In the genomic region with DNA sequence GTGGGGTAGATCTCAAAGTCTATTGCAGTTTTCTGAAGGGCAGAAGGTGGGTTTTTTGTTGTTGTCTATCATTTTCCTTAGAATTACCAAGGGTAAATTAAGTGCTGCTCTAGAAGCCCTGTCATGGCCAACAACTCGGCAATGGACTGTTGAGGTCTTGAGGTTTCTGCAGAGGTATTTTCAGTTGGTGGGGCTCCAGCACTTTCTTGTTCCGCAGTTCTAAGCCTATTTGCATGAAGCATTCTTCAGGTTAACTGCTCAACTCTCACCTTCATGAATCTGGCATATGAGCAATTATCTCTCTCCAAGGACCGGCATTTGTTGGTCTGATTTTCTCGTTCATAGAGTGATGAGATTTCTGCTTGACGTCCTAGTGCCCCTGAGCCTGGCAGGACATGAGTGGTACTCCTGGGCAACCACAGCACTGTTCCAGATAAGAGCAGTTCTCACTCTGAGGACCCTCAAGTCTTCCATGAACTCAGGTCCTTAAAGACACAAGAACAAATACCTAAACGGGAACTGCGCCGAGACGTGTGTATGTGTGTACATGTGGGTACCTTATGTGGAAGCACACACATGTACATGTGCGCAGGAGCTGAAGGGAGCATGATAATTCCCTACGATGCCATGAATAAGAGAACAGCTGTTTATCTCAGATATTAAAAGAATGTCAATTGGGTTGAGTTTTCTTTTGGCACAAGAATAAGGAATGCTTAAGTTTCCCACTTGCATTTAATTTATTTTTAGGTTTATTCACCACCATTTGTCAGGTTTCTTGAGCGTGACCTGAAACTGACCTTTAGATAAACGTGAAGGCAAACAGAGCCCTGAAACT, we compare ENCODE assay signal across 9 cellular contexts.
DNase-seq lines count a peak whose midpoint lies in the region; ATAC-seq and TF ChIP-seq lines count a peak whose summit lies in the region.
"Had no signal": no experiment of that assay in that cellular context is flagged by ENCODE, and none has a peak within 500 bp of the region (broad histone marks: within the 10 kb centered on the region; RNA-seq: fewer than 3 reads in every experiment).

No MANE protein-coding gene starts in this region.

- no peak overlapping the region for H3K4me3 ChIP-seq in testis
- H3K4me3 ChIP-seq in Caco-2 (ENCODE audit: low read depth, low read length), result no peak overlapping the region

- TF ChIP-seq POLR2A in testis (IDR thresholded peaks at IDR 0.05), result no peak

- peak overlapping the region; percentile 72 to 96 (median 88) for H3K4me3 Mint-ChIP-seq in IgD-negative memory B cell
- no peak overlapping the region for H3K4me3 Mint-ChIP-seq in nephron progenitor cell
- H3K4me3 Mint-ChIP-seq in Caco-2 (ENCODE audit: unreplicated experiment), result no peak overlapping the region

- H3K9me3 ChIP-seq in testis (no peaks in the 10 kb centered on the region), Caco-2 (no peaks in the 10 kb centered on the region)

- H3K9me3 Mint-ChIP-seq in IgD-negative memory B cell, result no peaks in the 10 kb centered on the region
- no peaks in the 10 kb centered on the region for H3K9me3 Mint-ChIP-seq in nephron progenitor cell
- no peaks in the 10 kb centered on the region for H3K9me3 Mint-ChIP-seq in Caco-2 (ENCODE audit: unreplicated experiment)

- peak overlapping the region; percentile 76 to 94 (median 87) for H3K27ac Mint-ChIP-seq in IgD-negative memory B cell
- peak overlapping the region; percentile 95 for H3K27ac Mint-ChIP-seq in nephron progenitor cell
- no peak overlapping the region for H3K27ac Mint-ChIP-seq in Caco-2 (ENCODE audit: unreplicated experiment)

- ATAC-seq in GM18858 (IDR thresholded peaks at IDR 0.05; ENCODE audit: unreplicated experiment), result peak; percentile 54
- ATAC-seq in HG02571 (IDR thresholded peaks at IDR 0.05; ENCODE audit: unreplicated experiment), result peak; percentile 69

- no peaks in the 10 kb centered on the region for H3K36me3 Mint-ChIP-seq in IgD-negative memory B cell
- peaks cover 5% of the 10 kb centered on the region for H3K36me3 Mint-ChIP-seq in nephron progenitor cell (ENCODE audit: low read depth)
- H3K36me3 Mint-ChIP-seq in Caco-2 (ENCODE audit: insufficient read depth, unreplicated experiment), result no peaks in the 10 kb centered on the region

- no peaks in the 10 kb centered on the region for H3K27me3 ChIP-seq in testis
- no peaks in the 10 kb centered on the region for H3K27me3 ChIP-seq in Caco-2 (replicated peaks; ENCODE audit: control insufficient read depth, insufficient read depth, low read length)

- no TSS peak for BruUV-seq in Caco-2 (replicated peaks; lab: Mats Ljungman, UMichigan)

- no peaks in the 10 kb centered on the region for H3K36me3 ChIP-seq in testis (ENCODE audit: low read depth, missing control alignments)
- H3K36me3 ChIP-seq in Caco-2 (ENCODE audit: control insufficient read depth, insufficient read depth, low read length), result no peaks in the 10 kb centered on the region

- CTCF ChIA-PET in Caco-2 (lab: Charles Lee), result no interaction called here

- no peaks in the 10 kb centered on the region for H3K4me1 ChIP-seq in testis
- H3K4me1 ChIP-seq in Caco-2, result no peaks in the 10 kb centered on the region

- 69 to 70% methylated on average over 13 of the region's 13 CpGs for WGBS in testis, 2 donors

- TF ChIP-seq CTCF in nephron progenitor cell (IDR thresholded peaks at IDR 0.05), result no peak
- TF ChIP-seq CTCF in testis (IDR thresholded peaks at IDR 0.05), result no peak
- TF ChIP-seq CTCF in Caco-2 (IDR thresholded peaks at IDR 0.05; ENCODE audit: insufficient read depth in 1 of 2, low read depth in 1 of 2, low read length in 1 of 2, severe bottlenecking in 1 of 2, unreplicated experiment in 1 of 2), result no peak

- DNase-seq in nephron progenitor cell (no peak), testis (no peak), Caco-2 (no peak), activated T-cell treated with anti-CD3 and anti-CD28 coated beads for 4 hours (no peak), NCI-H1694 (lab: John Stamatoyannopoulos, UW) (no peak)
- DNase-seq: stimulated activated CD4-positive, alpha-beta T cell treated with anti-CD3 and anti-CD28 coated beads, Interleukin-2, amount 100 ng/mL, for 24 hours had no signal

- H3K27me3 Mint-ChIP-seq in IgD-negative memory B cell, result no peaks in the 10 kb centered on the region
- H3K27me3 Mint-ChIP-seq in nephron progenitor cell (ENCODE audit: low read depth, poor library complexity), result no peaks in the 10 kb centered on the region
- no peaks in the 10 kb centered on the region for H3K27me3 Mint-ChIP-seq in Caco-2 (ENCODE audit: insufficient read depth, unreplicated experiment)

- POLR2A ChIA-PET in Caco-2 (lab: Charles Lee), result no interaction called here

- no peak overlapping the region for H3K27ac ChIP-seq in testis

- H3K4me1 Mint-ChIP-seq in IgD-negative memory B cell (peaks cover 20 to 33% (median 32%) of the 10 kb centered on the region in 3 donors), nephron progenitor cell (peaks cover 90% of the 10 kb centered on the region), Caco-2 (ENCODE audit: low read depth, unreplicated experiment) (peaks cover 5% of the 10 kb centered on the region)

- intact Hi-C loops in testis (cut with DNase I; ENCODE audit: low total_unique reads) (no loop called here), Caco-2 (cut with micrococcal nuclease; ENCODE audit: unreplicated experiment) (no loop called here)

Comparison
In these comparisons a context has a peak if more than half of its experiments do, and no peak if none do; other contexts are left out.
1. H3K4me3 Mint-ChIP-seq: peak in IgD-negative memory B cell (4 of 4); none in nephron progenitor cell (single experiment) and Caco-2 (single experiment).